ENCODE assay signal across 8 cellular contexts in genomic region chr12:132153501-132154340, GRCh38. TPM values are rescaled to one million over a fixed set of nuclear protein-coding genes. Genes with fewer than 3 reads are reported as not detected.
DNase-seq lines count a peak whose midpoint lies in the region; ATAC-seq, FAIRE-seq and TF ChIP-seq lines count a peak whose summit lies in the region.

No MANE protein-coding gene starts in this region.

- peak; percentile 93 for TF ChIP-seq CTCF in retinal pigment epithelial cell (conservative IDR thresholded peaks at IDR 0.05; ENCODE audit: low read depth, low read length)

- TF ChIP-seq POLR2A in H54 (IDR thresholded peaks at IDR 0.05; ENCODE audit: low read depth, low read length), result no peak

- FAIRE-seq in H54 (lab: Jason Lieb, UNC), result no peak

- DNase-seq in DMS79 treated with DMSO at 0.1 percent for 48 hours (lab: John Stamatoyannopoulos, UW) (peak; percentile 75), H54 (ENCODE audit: insufficient read length, low spot score) (peak; percentile 86), MV-4-11 (lab: John Stamatoyannopoulos, UW) (peak; percentile 43), SW480 (ENCODE audit: low spot score) (peak; percentile 79), left ventricle myocardium superior (peak; percentile 82), retinal pigment epithelial cell (ENCODE audit: low read depth) (peak; percentile 32)
- DNase-seq in activated naive CD8-positive, alpha-beta T cell treated with anti-CD3 and anti-CD28 coated beads, Interleukin-2, amount 50 U/mL, for 16 hours (ENCODE audit: low read depth, low spot score), result peak; percentile 24

- intact Hi-C loops in left ventricle myocardium superior (cut with micrococcal nuclease), result no loop called here

- ATAC-seq in left ventricle myocardium superior (peak; percentile 94), GM18519 (IDR thresholded peaks at IDR 0.05; ENCODE audit: low FRiP score, unreplicated experiment) (no peak)

- H3K4me3 ChIP-seq in retinal pigment epithelial cell (ENCODE audit: low read length), result no peak overlapping the region

RNA-seq across cellular contexts. Expression of gene NOC4L, which starts 9.5 kb away (rescaled TPM):
- 12.1 TPM for total RNA-seq in left ventricle myocardium superior

RNA-seq across cellular contexts. Expression of gene DDX51, which starts 9.6 kb away (rescaled TPM):
- total RNA-seq in left ventricle myocardium superior, result 8.6 TPM

Comparison
In these comparisons a context has a peak if more than half of its experiments do, and no peak if none do; other contexts are left out.
1. DNase-seq: peak in every context shown above with its lines; median percentile 86 in H54; 82 in left ventricle myocardium superior; 79 in SW480; 75 in DMS79 treated with DMSO at 0.1 percent for 48 hours; 43 in MV-4-11; 32 in retinal pigment epithelial cell; 24 in activated naive CD8-positive, alpha-beta T cell treated with anti-CD3 and anti-CD28 coated beads, Interleukin-2, amount 50 U/mL, for 16 hours.